9 cellular contexts compared by ENCODE assay signal in genomic region chr10:71383972-71384687, GRCh38. TPM values are rescaled to one million over a fixed set of nuclear protein-coding genes. Genes with fewer than 3 reads are reported as not detected.
DNase-seq lines count a peak whose midpoint lies in the region; ATAC-seq, FAIRE-seq and TF ChIP-seq lines count a peak whose summit lies in the region.
"Had no signal": no experiment of that assay in that cellular context is flagged by ENCODE, and none has a peak within 500 bp of the region (broad histone marks: within the 10 kb centered on the region; RNA-seq: fewer than 3 reads in every experiment).

No MANE protein-coding gene starts in this region.

- no peak overlapping the region for H3K27ac ChIP-seq in tibial nerve

- ATAC-seq in HG02642 (IDR thresholded peaks at IDR 0.05; ENCODE audit: poor library complexity, unreplicated experiment) (peak; percentile 54), HG03469 (IDR thresholded peaks at IDR 0.05; ENCODE audit: unreplicated experiment) (no peak)

- H3K4me3 Mint-ChIP-seq in activated T-helper 2 cell treated with anti-CD3 and anti-CD28 coated beads, Interferon-gamma antibody, Interleukin-2, Interleukin-4, amounts not matched to agents 10 μg/mL and 5 μg/mL and 100 μg/mL, durations not matched to agents 14 hours and 24 hours and 36 hours (ENCODE audit: low read depth) = no peak overlapping the region
- H3K4me3 Mint-ChIP-seq in osteocyte (ENCODE audit: unreplicated experiment) = no peak overlapping the region

- H3K4me3 ChIP-seq in foreskin fibroblast (ENCODE audit: low read depth in 1 of 2, low read length in 2 of 2) (no peak overlapping the region), tibial nerve (no peak overlapping the region)

- TF ChIP-seq CTCF in foreskin fibroblast (IDR thresholded peaks at IDR 0.05; ENCODE audit: low read depth, low read length) (peak; percentile 95), osteocyte (IDR thresholded peaks at IDR 0.05) (peak; percentile 93), tibial nerve (IDR thresholded peaks at IDR 0.05) (peak; percentile 87 to 94 (median 92))

- DNase-seq in DMS53 treated with DMSO at 0.1 percent for 48 hours (lab: John Stamatoyannopoulos, UW; ENCODE audit: unreplicated experiment) (peak; percentile 47), RCC 7860 (ENCODE audit: low spot score) (peak; percentile 21), foreskin fibroblast (peak; percentile 27 to 73), osteocyte (ENCODE audit: extremely low spot score, unreplicated experiment) (peak; percentile 89), tibial nerve (ENCODE audit: low spot score in 2 of 2) (peak; percentile 51 to 79)
- DNase-seq in activated T-helper 2 cell treated with anti-CD3 and anti-CD28 coated beads, Interferon-gamma antibody, Interleukin-2, Interleukin-4, amounts not matched to agents 10 μg/mL and 5 μg/mL and 100 μg/mL, durations not matched to agents 14 hours and 24 hours and 36 hours (ENCODE audit: low spot score) = peak; percentile 64

- H3K9me3 ChIP-seq in tibial nerve = no peaks in the 10 kb centered on the region

- H3K36me3 ChIP-seq in tibial nerve = no peaks in the 10 kb centered on the region

- no peak overlapping the region for H3K27ac Mint-ChIP-seq in activated T-helper 2 cell treated with anti-CD3 and anti-CD28 coated beads, Interferon-gamma antibody, Interleukin-2, Interleukin-4, amounts not matched to agents 10 μg/mL and 5 μg/mL and 100 μg/mL, durations not matched to agents 14 hours and 24 hours and 36 hours
- no peak overlapping the region for H3K27ac Mint-ChIP-seq in osteocyte (ENCODE audit: unreplicated experiment)

- H3K27me3 ChIP-seq in tibial nerve = no peaks in the 10 kb centered on the region

- no peaks in the 10 kb centered on the region for H3K9me3 Mint-ChIP-seq in activated T-helper 2 cell treated with anti-CD3 and anti-CD28 coated beads, Interferon-gamma antibody, Interleukin-2, Interleukin-4, amounts not matched to agents 10 μg/mL and 5 μg/mL and 100 μg/mL, durations not matched to agents 14 hours and 24 hours and 36 hours
- H3K9me3 Mint-ChIP-seq in osteocyte (ENCODE audit: unreplicated experiment) = no peaks in the 10 kb centered on the region

- H3K36me3 Mint-ChIP-seq in activated T-helper 2 cell treated with anti-CD3 and anti-CD28 coated beads, Interferon-gamma antibody, Interleukin-2, Interleukin-4, amounts not matched to agents 10 μg/mL and 5 μg/mL and 100 μg/mL, durations not matched to agents 14 hours and 24 hours and 36 hours (ENCODE audit: low read depth) = no peaks in the 10 kb centered on the region
- no peaks in the 10 kb centered on the region for H3K36me3 Mint-ChIP-seq in osteocyte (ENCODE audit: unreplicated experiment)

- H3K4me1 Mint-ChIP-seq in activated T-helper 2 cell treated with anti-CD3 and anti-CD28 coated beads, Interferon-gamma antibody, Interleukin-2, Interleukin-4, amounts not matched to agents 10 μg/mL and 5 μg/mL and 100 μg/mL, durations not matched to agents 14 hours and 24 hours and 36 hours (ENCODE audit: low read depth) = no peaks in the 10 kb centered on the region
- H3K4me1 Mint-ChIP-seq in osteocyte (ENCODE audit: unreplicated experiment) = no peaks in the 10 kb centered on the region

- H3K4me1 ChIP-seq in tibial nerve = peaks cover 0 to 4% (median 0%) of the 10 kb centered on the region in 4 donors

- WGBS in tibial nerve, 2 donors = 35 to 37% methylated on average over 10 of the region's 10 CpGs

- no peak for TF ChIP-seq POLR2A in tibial nerve (IDR thresholded peaks at IDR 0.05)

- TF ChIP-seq EP300 in tibial nerve (IDR thresholded peaks at IDR 0.05) = no peak

- intact Hi-C loops in activated T-helper 2 cell treated with anti-CD3 and anti-CD28 coated beads, Interferon-gamma antibody, Interleukin-2, Interleukin-4, amounts not matched to agents 10 μg/mL and 5 μg/mL and 100 μg/mL, durations not matched to agents 14 hours and 24 hours and 36 hours (cut with micrococcal nuclease) = loop anchor here (1.0 to 10.0 kb wide), 3 partner anchors 186 to 431 kb away; no protein-coding TSS in a partner anchor

- peaks cover 18% of the 10 kb centered on the region for H3K27me3 Mint-ChIP-seq in activated T-helper 2 cell treated with anti-CD3 and anti-CD28 coated beads, Interferon-gamma antibody, Interleukin-2, Interleukin-4, amounts not matched to agents 10 μg/mL and 5 μg/mL and 100 μg/mL, durations not matched to agents 14 hours and 24 hours and 36 hours (ENCODE audit: low read depth)
- peaks cover 56% of the 10 kb centered on the region for H3K27me3 Mint-ChIP-seq in osteocyte (ENCODE audit: unreplicated experiment)

- no peak for FAIRE-seq in RCC 7860 (lab: Jason Lieb, UNC)
- FAIRE-seq: colon had no signal

RNA-seq across cellular contexts. Expression of gene CDH23, which starts 12.6 kb away (rescaled TPM):
- total RNA-seq in activated T-helper 2 cell treated with anti-CD3 and anti-CD28 coated beads, Interferon-gamma antibody, Interleukin-2, Interleukin-4, amounts not matched to agents 10 μg/mL and 5 μg/mL and 100 μg/mL, durations not matched to agents 14 hours and 24 hours and 36 hours = 0.44 and 0.55 TPM in 2 replicates
- total RNA-seq in osteocyte = not detected in 2 replicates
- total RNA-seq in tibial nerve = 10 to 100 TPM; 13.8 to 20.1 (median 17.3) TPM

Comparison
In these comparisons a context has a peak if more than half of its experiments do, and no peak if none do; other contexts are left out.
1. DNase-seq: peak in every context shown above with its lines; median percentile 89 in osteocyte; 65 in tibial nerve; 64 in activated T-helper 2 cell treated with anti-CD3 and anti-CD28 coated beads, Interferon-gamma antibody, Interleukin-2, Interleukin-4, amounts not matched to agents 10 μg/mL and 5 μg/mL and 100 μg/mL, durations not matched to agents 14 hours and 24 hours and 36 hours; 50 in foreskin fibroblast; 47 in DMS53 treated with DMSO at 0.1 percent for 48 hours; 21 in RCC 7860.